In the genomic region with DNA sequence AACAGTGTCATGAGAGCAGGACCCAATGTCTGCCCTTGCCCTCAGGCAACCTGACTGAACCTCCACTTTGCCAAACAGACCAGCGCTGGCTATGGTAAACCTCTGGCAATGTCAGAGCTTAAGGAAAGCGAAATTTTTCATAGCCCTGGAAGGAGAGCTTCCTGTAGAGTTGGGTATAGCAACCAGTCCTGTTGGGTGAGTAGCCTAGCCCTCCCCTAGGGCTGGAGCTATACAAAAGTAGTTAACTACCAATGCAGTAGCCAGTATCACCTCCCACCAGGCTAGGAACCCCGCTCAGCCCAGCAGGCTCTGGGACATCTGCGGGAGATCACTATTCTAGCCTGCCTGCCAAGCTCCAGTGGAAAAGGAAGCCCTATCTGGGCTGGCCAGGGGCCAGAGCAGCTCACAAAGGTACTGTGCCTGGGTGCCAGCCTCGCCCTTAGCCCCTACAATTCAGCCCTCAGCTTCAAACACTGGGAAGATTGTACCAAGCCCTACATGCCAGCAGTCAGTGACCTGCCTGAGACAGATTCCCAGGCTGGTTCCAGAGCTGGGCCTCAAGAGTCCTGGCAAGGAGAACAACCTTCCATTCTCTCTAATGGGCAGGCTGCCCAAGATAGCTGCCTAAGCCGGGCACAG, we compare ENCODE assay signal across 1 cellular context.
TF ChIP-seq lines count a peak whose summit lies in the region.

No MANE protein-coding gene starts in this region.

TF ChIP-seq in SK-N-SH treated with all-trans-retinoic acid at 6 μM for 48 hours, 23 proteins besides CTCF, POLR2A, EP300 and RAD21 (continued from another document):
- TF ChIP-seq, protein P1, sequence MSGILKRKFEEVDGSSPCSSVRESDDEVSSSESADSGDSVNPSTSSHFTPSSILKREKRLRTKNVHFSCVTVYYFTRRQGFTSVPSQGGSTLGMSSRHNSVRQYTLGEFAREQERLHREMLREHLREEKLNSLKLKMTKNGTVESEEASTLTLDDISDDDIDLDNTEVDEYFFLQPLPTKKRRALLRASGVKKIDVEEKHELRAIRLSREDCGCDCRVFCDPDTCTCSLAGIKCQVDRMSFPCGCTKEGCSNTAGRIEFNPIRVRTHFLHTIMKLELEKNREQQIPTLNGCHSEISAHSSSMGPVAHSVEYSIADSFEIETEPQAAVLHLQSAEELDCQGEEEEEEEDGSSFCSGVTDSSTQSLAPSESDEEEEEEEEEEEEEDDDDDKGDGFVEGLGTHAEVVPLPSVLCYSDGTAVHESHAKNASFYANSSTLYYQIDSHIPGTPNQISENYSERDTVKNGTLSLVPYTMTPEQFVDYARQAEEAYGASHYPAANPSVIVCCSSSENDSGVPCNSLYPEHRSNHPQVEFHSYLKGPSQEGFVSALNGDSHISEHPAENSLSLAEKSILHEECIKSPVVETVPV (CRISPR knock-in tag; IDR thresholded peaks at IDR 0.05), result no peak
- no peak for TF ChIP-seq ARNTL (CRISPR knock-in tag; IDR thresholded peaks at IDR 0.05; ENCODE audit: borderline replicate concordance, low read depth)
- TF ChIP-seq ZNF565 (CRISPR knock-in tag; conservative IDR thresholded peaks at IDR 0.05; ENCODE audit: low read depth), result no peak
- TF ChIP-seq, protein P2, sequence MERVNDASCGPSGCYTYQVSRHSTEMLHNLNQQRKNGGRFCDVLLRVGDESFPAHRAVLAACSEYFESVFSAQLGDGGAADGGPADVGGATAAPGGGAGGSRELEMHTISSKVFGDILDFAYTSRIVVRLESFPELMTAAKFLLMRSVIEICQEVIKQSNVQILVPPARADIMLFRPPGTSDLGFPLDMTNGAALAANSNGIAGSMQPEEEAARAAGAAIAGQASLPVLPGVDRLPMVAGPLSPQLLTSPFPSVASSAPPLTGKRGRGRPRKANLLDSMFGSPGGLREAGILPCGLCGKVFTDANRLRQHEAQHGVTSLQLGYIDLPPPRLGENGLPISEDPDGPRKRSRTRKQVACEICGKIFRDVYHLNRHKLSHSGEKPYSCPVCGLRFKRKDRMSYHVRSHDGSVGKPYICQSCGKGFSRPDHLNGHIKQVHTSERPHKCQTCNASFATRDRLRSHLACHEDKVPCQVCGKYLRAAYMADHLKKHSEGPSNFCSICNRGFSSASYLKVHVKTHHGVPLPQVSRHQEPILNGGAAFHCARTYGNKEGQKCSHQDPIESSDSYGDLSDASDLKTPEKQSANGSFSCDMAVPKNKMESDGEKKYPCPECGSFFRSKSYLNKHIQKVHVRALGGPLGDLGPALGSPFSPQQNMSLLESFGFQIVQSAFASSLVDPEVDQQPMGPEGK (CRISPR knock-in tag; IDR thresholded peaks at IDR 0.05; ENCODE audit: borderline replicate concordance), result no peak
- no peak for TF ChIP-seq PPARA (CRISPR knock-in tag; IDR thresholded peaks at IDR 0.05; ENCODE audit: borderline replicate concordance)
